ENCODE assay signal across 27 cellular contexts in the genomic region with DNA sequence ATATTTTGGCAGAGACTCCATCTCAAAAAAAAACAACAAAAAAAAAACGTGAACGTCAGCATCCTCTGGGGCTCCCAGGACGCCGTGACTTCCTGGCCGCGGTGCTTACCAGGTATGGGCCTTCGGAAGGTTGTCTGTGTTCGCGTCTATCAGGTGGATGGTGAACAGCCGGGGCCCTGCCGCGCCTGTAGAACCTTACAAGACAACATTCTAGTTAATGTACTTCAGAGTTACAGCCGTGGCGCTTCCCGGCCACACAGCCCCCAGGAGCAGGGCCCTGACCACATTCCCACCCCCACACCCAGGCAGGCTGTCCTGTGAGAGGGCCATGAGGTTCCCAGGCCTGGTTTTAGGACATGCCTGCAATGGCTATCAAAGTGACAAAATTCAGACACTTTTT.
"Had no signal": no experiment of that assay in that cellular context is flagged by ENCODE, and none has a peak within 500 bp of the region (broad histone marks: within the 10 kb centered on the region; RNA-seq: fewer than 3 reads in every experiment).

No MANE protein-coding gene starts in this region.

- ATAC-seq: foreskin keratinocyte; left ventricle myocardium superior; sciatic nerve; stimulated activated memory B cell treated with anti-CD40 and anti-IgM and Interleukin-4, amounts not matched to agents 10 μg/mL and 1 μg/mL and 100 μg/mL, for 72 hours had no signal

- H3K27me3 ChIP-seq: brain microvascular endothelial cell, esophagus muscularis mucosa, foreskin keratinocyte, neutrophil, ovary, tibial nerve had no signal

- H3K4me3 ChIP-seq: esophagus muscularis mucosa, ovary, skin epidermis, tibial nerve had no signal

- H3K4me1 ChIP-seq: foreskin keratinocyte had no signal

- H3K36me3 ChIP-seq: ovary had no signal

- DNase-seq: activated CD4-positive, alpha-beta T cell treated with anti-CD3 and anti-CD28 coated beads for 4 hours; activated CD4-positive, alpha-beta T cell treated with anti-CD3 and anti-CD28 coated beads, Interleukin-2, amount 50 U/mL, for 4 hours; activated gamma-delta T cell; activated naive CD4-positive, alpha-beta T cell treated with anti-CD3 and anti-CD28 coated beads, Interleukin-2, amount 10 ng/mL, durations not matched to agents 7 days and 5 days; activated naive CD8-positive, alpha-beta T cell treated with anti-CD3 and anti-CD28 coated beads, Interleukin-2, amount 10 ng/mL, durations not matched to agents 7 days and 5 days; activated T-cell treated with anti-CD3 and anti-CD28 coated beads, Interleukin-2, amount 50 U/mL, for 1 hour; brain microvascular endothelial cell; dermis blood vessel endothelial cell; effector CD4-positive, alpha-beta T cell; foreskin keratinocyte; kidney glomerular epithelial cell; left ventricle myocardium superior; naive B cell; nephron progenitor cell; ovary; stimulated activated CD4-positive, alpha-beta T cell treated with anti-CD3 and anti-CD28 coated beads, Interleukin-4, amount 100 ng/mL, for 24 hours; stimulated activated naive CD8-positive, alpha-beta T cell treated with anti-CD3 and anti-CD28 coated beads, Interleukin-15, amount 100 ng/mL, for 72 hours; substantia nigra; SW 1271; T-helper 9 cell had no signal

- H3K9me3 ChIP-seq: neutrophil had no signal

- H3K27ac ChIP-seq: brain microvascular endothelial cell, foreskin keratinocyte, neutrophil, ovary, VCaP had no signal
